In the genomic region with DNA sequence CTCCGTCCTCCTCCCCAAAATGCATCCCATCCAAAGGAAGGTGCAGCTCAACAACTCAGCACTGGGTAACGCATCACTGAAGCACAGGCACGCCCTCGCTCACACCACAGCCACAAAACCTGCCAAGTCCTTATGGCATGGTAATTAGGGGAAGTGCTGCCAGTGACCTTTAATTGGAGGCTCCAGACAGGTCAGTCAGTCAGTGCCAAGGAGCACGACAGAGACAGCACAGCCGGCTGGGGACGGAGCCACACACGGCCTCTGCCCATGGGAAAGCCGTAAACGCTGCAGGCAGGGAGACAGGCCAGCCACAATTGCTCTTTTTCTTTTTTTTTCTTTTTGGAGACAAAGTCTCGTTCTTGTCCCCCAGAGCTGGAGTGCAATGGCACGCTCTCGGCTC, we compare ENCODE assay signal across 15 cellular contexts.
"Had no signal": no experiment of that assay in that cellular context is flagged by ENCODE, and none has a peak within 500 bp of the region (broad histone marks: within the 10 kb centered on the region; RNA-seq: fewer than 3 reads in every experiment).

No MANE protein-coding gene starts in this region.

- H3K4me3 ChIP-seq: ascending aorta, esophagus muscularis mucosa, lower lobe of right lung, neural progenitor cell, ovary, tibial nerve, uterus had no signal

- H3K9me3 Mint-ChIP-seq: activated CD4-positive, alpha-beta memory T cell treated with anti-CD3 and anti-CD28 coated beads for 36 hours; activated naive CD4-positive, alpha-beta T cell treated with anti-CD3 and anti-CD28 coated beads, Interleukin-2, amount 10 ng/mL, durations not matched to agents 7 days and 5 days; activated T-cell treated with anti-CD3 and anti-CD28 coated beads, Interleukin-2, amount 50 U/mL, for 24 hours; mesothelial cell of epicardium; neural progenitor cell; stimulated activated effector memory CD8-positive, alpha-beta T cell treated with anti-CD3 and anti-CD28 coated beads, Interleukin-12 subunit alpha, Interleukin-12 subunit beta, amount 100 ng/mL, for 72 hours had no signal

- H2AFZ ChIP-seq: neural progenitor cell had no signal

- H3K4me1 ChIP-seq: ascending aorta, lower lobe of right lung had no signal

- H3K27ac ChIP-seq: ascending aorta, esophagus muscularis mucosa, lower lobe of right lung, neural progenitor cell, ovary, uterus, WERI-Rb-1 had no signal

- H3K9me3 ChIP-seq: ascending aorta, esophagus muscularis mucosa, lower lobe of right lung, ovary, tibial nerve, uterus had no signal

- H3K4me3 Mint-ChIP-seq: activated CD4-positive, alpha-beta memory T cell treated with anti-CD3 and anti-CD28 coated beads for 36 hours; activated CD4-positive, alpha-beta T cell treated with anti-CD3 and anti-CD28 coated beads for 36 hours; activated naive CD4-positive, alpha-beta T cell treated with anti-CD3 and anti-CD28 coated beads, Interleukin-2, amount 10 ng/mL, durations not matched to agents 7 days and 5 days; activated T-cell treated with anti-CD3 and anti-CD28 coated beads, Interleukin-2, amount 50 U/mL, for 24 hours; mesothelial cell of epicardium; neural progenitor cell; stimulated activated effector memory CD8-positive, alpha-beta T cell treated with anti-CD3 and anti-CD28 coated beads, Interleukin-12 subunit alpha, Interleukin-12 subunit beta, amount 100 ng/mL, for 72 hours had no signal

- DNase-seq: activated CD4-positive, alpha-beta memory T cell treated with anti-CD3 and anti-CD28 coated beads for 36 hours; activated CD4-positive, alpha-beta T cell treated with anti-CD3 and anti-CD28 coated beads for 36 hours; activated naive CD4-positive, alpha-beta T cell treated with anti-CD3 and anti-CD28 coated beads, Interleukin-2, amount 10 ng/mL, durations not matched to agents 7 days and 5 days; activated T-cell treated with anti-CD3 and anti-CD28 coated beads, Interleukin-2, amount 50 U/mL, for 24 hours; kidney; lower lobe of right lung; uterus; WERI-Rb-1 had no signal

- H3K27ac Mint-ChIP-seq: activated CD4-positive, alpha-beta memory T cell treated with anti-CD3 and anti-CD28 coated beads for 36 hours; activated CD4-positive, alpha-beta T cell treated with anti-CD3 and anti-CD28 coated beads for 36 hours; activated naive CD4-positive, alpha-beta T cell treated with anti-CD3 and anti-CD28 coated beads, Interleukin-2, amount 10 ng/mL, durations not matched to agents 7 days and 5 days; activated T-cell treated with anti-CD3 and anti-CD28 coated beads, Interleukin-2, amount 50 U/mL, for 24 hours; mesothelial cell of epicardium; neural progenitor cell; stimulated activated effector memory CD8-positive, alpha-beta T cell treated with anti-CD3 and anti-CD28 coated beads, Interleukin-12 subunit alpha, Interleukin-12 subunit beta, amount 100 ng/mL, for 72 hours had no signal

- H3K27me3 ChIP-seq: ascending aorta, esophagus muscularis mucosa, neural progenitor cell, ovary, tibial nerve, uterus had no signal

- ATAC-seq: activated CD4-positive, alpha-beta T cell treated with anti-CD3 and anti-CD28 coated beads for 36 hours; lower lobe of right lung; stimulated activated effector memory CD8-positive, alpha-beta T cell treated with anti-CD3 and anti-CD28 coated beads, Interleukin-12 subunit alpha, Interleukin-12 subunit beta, amount 100 ng/mL, for 72 hours had no signal

- H3K36me3 ChIP-seq: lower lobe of right lung, neural progenitor cell, ovary, uterus had no signal

- H3K4me2 ChIP-seq: neural progenitor cell had no signal

- H3K9ac ChIP-seq: neural progenitor cell had no signal

- H3K27me3 Mint-ChIP-seq: activated CD4-positive, alpha-beta memory T cell treated with anti-CD3 and anti-CD28 coated beads for 36 hours; activated CD4-positive, alpha-beta T cell treated with anti-CD3 and anti-CD28 coated beads for 36 hours; activated naive CD4-positive, alpha-beta T cell treated with anti-CD3 and anti-CD28 coated beads, Interleukin-2, amount 10 ng/mL, durations not matched to agents 7 days and 5 days; activated T-cell treated with anti-CD3 and anti-CD28 coated beads, Interleukin-2, amount 50 U/mL, for 24 hours had no signal
